Comparison of ENCODE assay signal across 22 cellular contexts in genomic region chr15:58308742-58309355, GRCh38.
DNase-seq lines count a peak whose midpoint lies in the region; ATAC-seq, FAIRE-seq and TF ChIP-seq lines count a peak whose summit lies in the region.
"Had no signal": no experiment of that assay in that cellular context is flagged by ENCODE, and none has a peak within 500 bp of the region (broad histone marks: within the 10 kb centered on the region; RNA-seq: fewer than 3 reads in every experiment).

No MANE protein-coding gene starts in this region.

- BruUV-seq in K562 (replicated peaks; lab: Mats Ljungman, UMichigan) = no TSS peak

- H3K4me1 ChIP-seq in K562 (replicated peaks in 1 of 2; ENCODE audit: control insufficient read depth in 2 of 2, insufficient read depth in 2 of 2, low read length in 2 of 2) (peaks cover 4 to 16% of the 10 kb centered on the region in 2 experiments), psoas muscle (peaks cover 4% of the 10 kb centered on the region)
- H3K4me1 ChIP-seq: prostate gland had no signal

- no peak overlapping the region for H3K27ac Mint-ChIP-seq in osteocyte (ENCODE audit: unreplicated experiment)
- H3K27ac Mint-ChIP-seq: stimulated activated naive B cell treated with anti-CD40 and anti-IgM and Interleukin-4, amounts not matched to agents 10 μg/mL and 1 μg/mL and 100 μg/mL, for 72 hours; T-helper 1 cell treated with Interleukin-12 subunit alpha and Interleukin-12 subunit beta and Interleukin-4 antibody, amounts not matched to agents 30 μg/mL and 1 μg/mL, for 36 hours had no signal

- TF ChIP-seq RAD21 in Ishikawa (IDR thresholded peaks at IDR 0.05; ENCODE audit: low read depth) (peak; percentile 22; the same call in 1 of the 2 replicates), K562 (CRISPR knock-in tag; conservative IDR thresholded peaks at IDR 0.05 in 1 of 2, IDR thresholded peaks at IDR 0.05 in 1 of 2) (peak in 1 of 2 experiments; percentile 56; a peak in 2 of 4 replicates)

- TF ChIP-seq CTCF in GM12872 (IDR thresholded peaks at IDR 0.05; ENCODE audit: insufficient read depth, low read depth, low read length) (peak; percentile 30; the same call in 1 of the 3 replicates), K562 (IDR thresholded peaks at IDR 0.05 in 2 of 3, conservative IDR thresholded peaks at IDR 0.05 in 1 of 3; ENCODE audit: insufficient read depth in 2 of 3, low read depth in 1 of 3, low read length in 3 of 3) (peak; percentile 41 to 52 (median 42)), osteocyte (IDR thresholded peaks at IDR 0.05) (peak; percentile 12), psoas muscle (IDR thresholded peaks at IDR 0.05) (no peak)

- H4K20me1 ChIP-seq in K562 (replicated peaks; ENCODE audit: control insufficient read depth, insufficient read depth, low read length) = no peaks in the 10 kb centered on the region
- H4K20me1 ChIP-seq: BLaER1 had no signal

- 66% methylated on average over 10 of the region's 10 CpGs for WGBS in K562 (ENCODE audit: insufficient coverage, low coverage, missing lambda C conversion rate)
- WGBS in psoas muscle, 3 donors = 90 to 96% (median 95%) methylated on average over 10 of the region's 10 CpGs

- intact Hi-C loops in K562 (cut with micrococcal nuclease) = loop anchor here (5.0 kb wide), 1 partner anchor 43 kb away; no protein-coding TSS in a partner anchor
- intact Hi-C loops in psoas muscle (cut with DNase I) = no loop called here

- H3K9me3 ChIP-seq in K562 (replicated peaks; ENCODE audit: control insufficient read depth, insufficient read depth, low read depth, low read length) (no peaks in the 10 kb centered on the region), psoas muscle (no peaks in the 10 kb centered on the region)
- H3K9me3 ChIP-seq: heart right ventricle, prostate gland had no signal

- no peak overlapping the region for H3K4me3 Mint-ChIP-seq in osteocyte (ENCODE audit: unreplicated experiment)
- H3K4me3 Mint-ChIP-seq: stimulated activated naive B cell treated with anti-CD40 and anti-IgM and Interleukin-4, amounts not matched to agents 10 μg/mL and 1 μg/mL and 100 μg/mL, for 72 hours; T-helper 1 cell treated with Interleukin-12 subunit alpha and Interleukin-12 subunit beta and Interleukin-4 antibody, amounts not matched to agents 30 μg/mL and 1 μg/mL, for 36 hours had no signal

- H3K4me3 ChIP-seq in K562 = no peak overlapping the region
- no peak overlapping the region for H3K4me3 ChIP-seq in psoas muscle
- H3K4me3 ChIP-seq: BLaER1, heart right ventricle, PC-9, prostate gland had no signal

- peak; percentile 63; the same call in 2 of the 3 replicates for ATAC-seq in K562
- no peak for ATAC-seq in psoas muscle
- ATAC-seq: heart right ventricle; left lobe of liver; stimulated activated naive B cell treated with anti-CD40 and anti-IgM and Interleukin-4, amounts not matched to agents 10 μg/mL and 1 μg/mL and 100 μg/mL, for 72 hours had no signal

- CTCF ChIA-PET in K562 (lab: Yijun Ruan, JAX; ENCODE audit: low intra/inter-chr PET ratio) = no interaction called here

- no peak overlapping the region for H3K27ac ChIP-seq in K562 (ENCODE audit: extremely low read depth, low read depth, low read length)
- no peak overlapping the region for H3K27ac ChIP-seq in psoas muscle
- H3K27ac ChIP-seq: BLaER1, PC-9 had no signal

- H3K27me3 Mint-ChIP-seq in osteocyte (ENCODE audit: unreplicated experiment) = peaks cover 6% of the 10 kb centered on the region
- H3K27me3 Mint-ChIP-seq: stimulated activated naive B cell treated with anti-CD40 and anti-IgM and Interleukin-4, amounts not matched to agents 10 μg/mL and 1 μg/mL and 100 μg/mL, for 72 hours had no signal

- no peak overlapping the region; the same call in 1 of the 2 replicates for H2AFZ ChIP-seq in K562 (ENCODE audit: low read depth, low read length)
- H2AFZ ChIP-seq: PC-9 had no signal

- peak in 1 of 4 experiments; percentile 39 for DNase-seq in K562 (ENCODE audit: extremely low read depth in 1 of 4, low spot score in 3 of 4)
- no peak for DNase-seq in osteocyte (ENCODE audit: extremely low spot score, unreplicated experiment)
- DNase-seq in NCI-H1092 treated with DMSO at 0.1 percent for 48 hours (lab: John Stamatoyannopoulos, UW) = no peak
- DNase-seq in AG08395 (ENCODE audit: low spot score) = no peak
- no peak for DNase-seq in psoas muscle
- DNase-seq: activated CD8-positive, alpha-beta memory T cell treated with anti-CD3 and anti-CD28 coated beads, Interleukin-2, amount 50 U/mL, for 48 hours; activated effector memory CD4-positive, alpha-beta T cell treated with Interleukin-2 at 50 U/mL for 16 hours; cortex of kidney; heart right ventricle; Kasumi-1; midbrain; NCI-H2171; NCI-H526; PC-9; stimulated activated CD4-positive, alpha-beta T cell treated with anti-CD3 and anti-CD28 coated beads, Interleukin-1b, Interleukin-23, amount 100 ng/mL, for 48 hours; stimulated activated naive B cell treated with anti-CD40 and anti-IgM and Interleukin-4, amounts not matched to agents 10 μg/mL and 1 μg/mL and 100 μg/mL, for 72 hours had no signal

- no peak for FAIRE-seq in K562 (lab: Jason Lieb, UNC)

- in situ Hi-C loops in K562 (cut with MboI) = no loop called here

- H3K4me1 Mint-ChIP-seq in osteocyte (ENCODE audit: unreplicated experiment) = peaks cover 6% of the 10 kb centered on the region

- TF ChIP-seq EP300 in Ishikawa (IDR thresholded peaks at IDR 0.05; ENCODE audit: borderline replicate concordance) (no peak), K562 (IDR thresholded peaks at IDR 0.05; ENCODE audit: low read length) (no peak)

- H3K79me2 ChIP-seq in K562 (ENCODE audit: control insufficient read depth, insufficient read depth, low read length) = no peaks in the 10 kb centered on the region

- H3K36me3 ChIP-seq in K562 (ENCODE audit: control insufficient read depth, insufficient read depth, low read length) (no peaks in the 10 kb centered on the region), psoas muscle (ENCODE audit: insufficient read depth in 1 of 2, low read depth in 1 of 2) (no peaks in the 10 kb centered on the region)
- H3K36me3 ChIP-seq: BLaER1, heart right ventricle, prostate gland had no signal

- H3K4me2 ChIP-seq in K562 (ENCODE audit: insufficient read depth, low read length) = no peak overlapping the region
- H3K4me2 ChIP-seq: PC-9 had no signal

- H3K27me3 ChIP-seq in K562 (ENCODE audit: control insufficient read depth in 2 of 2, insufficient read depth in 2 of 2, low read length in 2 of 2) (no peaks in the 10 kb centered on the region), psoas muscle (ENCODE audit: insufficient read depth in 3 of 3, low read length in 2 of 3) (no peaks in the 10 kb centered on the region)
- H3K27me3 ChIP-seq: BLaER1, heart right ventricle had no signal

- peak overlapping the region in 1 of 2 experiments; percentile 47; a peak in 1 of 4 replicates for H3K9ac ChIP-seq in K562 (ENCODE audit: insufficient read depth in 1 of 2, low read depth in 2 of 2, low read length in 2 of 2)
- H3K9ac ChIP-seq: BLaER1 had no signal

- no peaks in the 10 kb centered on the region for H3K9me3 Mint-ChIP-seq in osteocyte (ENCODE audit: unreplicated experiment)
- H3K9me3 Mint-ChIP-seq: stimulated activated naive B cell treated with anti-CD40 and anti-IgM and Interleukin-4, amounts not matched to agents 10 μg/mL and 1 μg/mL and 100 μg/mL, for 72 hours; T-helper 1 cell treated with Interleukin-12 subunit alpha and Interleukin-12 subunit beta and Interleukin-4 antibody, amounts not matched to agents 30 μg/mL and 1 μg/mL, for 36 hours had no signal

- POLR2A ChIA-PET in K562 (lab: Yijun Ruan, JAX) = interaction anchor here (0.6 to 0.7 kb wide), 2 partner anchors 107 to 112 kb away, joined by 3 to 5 read pairs; no protein-coding TSS in a partner anchor

- no peaks in the 10 kb centered on the region for H3K9me1 ChIP-seq in K562 (ENCODE audit: control insufficient read depth, insufficient read depth, low read length)

- no peak for TF ChIP-seq POLR2A in K562 (conservative IDR thresholded peaks at IDR 0.05)

- no peaks in the 10 kb centered on the region for H3K36me3 Mint-ChIP-seq in osteocyte (ENCODE audit: unreplicated experiment)
- H3K36me3 Mint-ChIP-seq: stimulated activated naive B cell treated with anti-CD40 and anti-IgM and Interleukin-4, amounts not matched to agents 10 μg/mL and 1 μg/mL and 100 μg/mL, for 72 hours had no signal

TF ChIP-seq in Ishikawa, 13 proteins besides CTCF, POLR2A, EP300 and RAD21:
- TF ChIP-seq YY1 (IDR thresholded peaks at IDR 0.05; ENCODE audit: low read depth) (no peak), TEAD4 (IDR thresholded peaks at IDR 0.05) (no peak), TCF12 (IDR thresholded peaks at IDR 0.05; ENCODE audit: low read depth) (no peak), EGR1 (IDR thresholded peaks at IDR 0.05) (no peak), CEBPB (IDR thresholded peaks at IDR 0.05) (no peak), ZBTB7A (IDR thresholded peaks at IDR 0.05; ENCODE audit: low read depth) (no peak), CREB1 (IDR thresholded peaks at IDR 0.05; ENCODE audit: low read depth) (no peak), USF1 (IDR thresholded peaks at IDR 0.05) (no peak), NFIC (IDR thresholded peaks at IDR 0.05) (no peak), TAF1 (IDR thresholded peaks at IDR 0.05; ENCODE audit: low read depth) (no peak)

TF ChIP-seq in K562, 482 proteins besides CTCF, POLR2A, EP300 and RAD21:
- no peak for TF ChIP-seq ZNF347 (CRISPR knock-in tag; IDR thresholded peaks at IDR 0.05; ENCODE audit: low read depth)
